9 cellular contexts compared by ENCODE assay signal in genomic region chr20:1509237-1509636, GRCh38. TPM values are rescaled to one million over a fixed set of nuclear protein-coding genes. Genes with fewer than 3 reads are reported as not detected.
DNase-seq lines count a peak whose midpoint lies in the region; ATAC-seq and TF ChIP-seq lines count a peak whose summit lies in the region.
"Had no signal": no experiment of that assay in that cellular context is flagged by ENCODE, and none has a peak within 500 bp of the region (broad histone marks: within the 10 kb centered on the region; RNA-seq: fewer than 3 reads in every experiment).

No MANE protein-coding gene starts in this region.

- peak; percentile 2 for DNase-seq in NCI-H1092 treated with DMSO at 0.1 percent for 48 hours (lab: John Stamatoyannopoulos, UW)
- DNase-seq in NCI-H1092 (lab: John Stamatoyannopoulos, UW), result no peak
- DNase-seq in NAMALWA (ENCODE audit: low spot score), result peak; percentile 70
- peak; percentile 19 to 22 for DNase-seq in activated T-cell treated with anti-CD3 and anti-CD28 coated beads, Interleukin-2, amount 50 U/mL, for 72 hours
- DNase-seq in tibial artery, result no peak
- no peak for DNase-seq in DMS79 (lab: John Stamatoyannopoulos, UW)

- peaks cover 0 to 2% (median 0%) of the 10 kb centered on the region in 4 donors for H3K27me3 ChIP-seq in liver (ENCODE audit: control insufficient read depth in 4 of 4, insufficient read depth in 4 of 4, low read length in 3 of 4)
- peaks cover 0 to 2% of the 10 kb centered on the region in 2 donors for H3K27me3 ChIP-seq in tibial artery
- H3K27me3 ChIP-seq: BLaER1 treated with 17β-estradiol and CSF1 and Interleukin-3, amounts not matched to agents 10 nM and 100 nM had no signal

- WGBS in liver, result 36% methylated on average over 9 of the region's 9 CpGs

- H3K27me3 Mint-ChIP-seq in activated T-cell treated with anti-CD3 and anti-CD28 coated beads, Interleukin-2, amount 50 U/mL, for 72 hours (ENCODE audit: low read depth), result peaks cover 22% of the 10 kb centered on the region

- H3K4me3 Mint-ChIP-seq in activated T-cell treated with anti-CD3 and anti-CD28 coated beads, Interleukin-2, amount 50 U/mL, for 72 hours, result no peak overlapping the region

- H3K36me3 ChIP-seq in liver (ENCODE audit: control insufficient read depth in 4 of 4, insufficient read depth in 3 of 4, low read depth in 1 of 4, low read length in 3 of 4) (no peaks in the 10 kb centered on the region), tibial artery (no peaks in the 10 kb centered on the region)

- H3K9me3 ChIP-seq in liver (ENCODE audit: control insufficient read depth in 4 of 4, low read length in 3 of 4) (no peaks in the 10 kb centered on the region), tibial artery (no peaks in the 10 kb centered on the region)

- peak; percentile 53 to 58 for TF ChIP-seq RAD21 in liver (IDR thresholded peaks at IDR 0.05)

- H3K27ac Mint-ChIP-seq in activated T-cell treated with anti-CD3 and anti-CD28 coated beads, Interleukin-2, amount 50 U/mL, for 72 hours, result no peak overlapping the region

- peaks cover 5 to 10% of the 10 kb centered on the region in 2 donors for H3K9me3 Mint-ChIP-seq in activated T-cell treated with anti-CD3 and anti-CD28 coated beads, Interleukin-2, amount 50 U/mL, for 72 hours

- H3K4me1 ChIP-seq in liver (ENCODE audit: control insufficient read depth in 4 of 4, insufficient read depth in 4 of 4, low read length in 3 of 4), result no peaks in the 10 kb centered on the region
- H3K4me1 ChIP-seq in tibial artery, result no peaks in the 10 kb centered on the region
- H3K4me1 ChIP-seq: BLaER1 treated with 17β-estradiol and CSF1 and Interleukin-3, amounts not matched to agents 10 nM and 100 nM had no signal

- intact Hi-C loops in tibial artery (cut with DNase I; ENCODE audit: low total_unique reads), result no loop called here

- H3K4me3 ChIP-seq in liver (ENCODE audit: low read depth in 1 of 3, low read length in 3 of 3) (no peak overlapping the region), tibial artery (no peak overlapping the region)
- H3K4me3 ChIP-seq: BLaER1 treated with 17β-estradiol and CSF1 and Interleukin-3, amounts not matched to agents 10 nM and 100 nM had no signal

- TF ChIP-seq CTCF in liver (IDR thresholded peaks at IDR 0.05; ENCODE audit: low read depth, low read length, missing input control) (peak; percentile 12), tibial artery (IDR thresholded peaks at IDR 0.05) (no peak)

- no peak overlapping the region for H3K9ac ChIP-seq in liver (ENCODE audit: low read depth in 1 of 2, low read length in 2 of 2)
- H3K9ac ChIP-seq: BLaER1 treated with 17β-estradiol and CSF1 and Interleukin-3, amounts not matched to agents 10 nM and 100 nM had no signal

- peaks cover 5 to 7% of the 10 kb centered on the region in 2 donors for H3K36me3 Mint-ChIP-seq in activated T-cell treated with anti-CD3 and anti-CD28 coated beads, Interleukin-2, amount 50 U/mL, for 72 hours (ENCODE audit: insufficient read depth in 2 of 2)

- H3K4me1 Mint-ChIP-seq in activated T-cell treated with anti-CD3 and anti-CD28 coated beads, Interleukin-2, amount 50 U/mL, for 72 hours (ENCODE audit: low read depth), result peaks cover 5% of the 10 kb centered on the region

- ATAC-seq in activated T-cell treated with anti-CD3 and anti-CD28 coated beads, Interleukin-2, amount 50 U/mL, for 72 hours (replicated peaks in 1 of 2), result peak; percentile 48 to 57
- no peak for ATAC-seq in GM19324 (IDR thresholded peaks at IDR 0.05; ENCODE audit: low FRiP score, unreplicated experiment)

- H3K27ac ChIP-seq in liver (ENCODE audit: low read depth in 1 of 2, low read length in 2 of 2) (no peak overlapping the region), tibial artery (no peak overlapping the region)
- H3K27ac ChIP-seq: BLaER1 treated with 17β-estradiol and CSF1 and Interleukin-3, amounts not matched to agents 10 nM and 100 nM had no signal

TF ChIP-seq in liver, 16 proteins besides CTCF, POLR2A, EP300 and RAD21:
- TF ChIP-seq REST (IDR thresholded peaks at IDR 0.05) (no peak), ATF3 (IDR thresholded peaks at IDR 0.05) (no peak), RXRA (IDR thresholded peaks at IDR 0.05) (no peak)

RNA-seq across cellular contexts. Expression of gene SIRPB2, which starts 18.0 kb away (rescaled TPM):
- not detected for total RNA-seq in activated T-cell treated with anti-CD3 and anti-CD28 coated beads, Interleukin-2, amount 50 U/mL, for 72 hours
- 1 to 10 TPM; 2.8 to 4.4 TPM for total RNA-seq in liver
- 1 to 10 TPM in 1 of 2 donors, under 1 TPM in 1; 0.99 to 1.5 TPM for polyA plus RNA-seq in liver

RNA-seq across cellular contexts. Expression of gene NSFL1C, which starts 42.6 kb away (rescaled TPM):
- total RNA-seq in activated T-cell treated with anti-CD3 and anti-CD28 coated beads, Interleukin-2, amount 50 U/mL, for 72 hours, result 10 to 100 TPM; 57.9 to 75.4 TPM
- 10 to 100 TPM; 13.7 to 32.5 TPM for total RNA-seq in liver
- polyA plus RNA-seq in liver, result 10 to 100 TPM; 36.9 to 49.0 TPM

RNA-seq across cellular contexts. Expression of gene SIRPD, which starts 48.3 kb away (rescaled TPM):
- not detected for total RNA-seq in activated T-cell treated with anti-CD3 and anti-CD28 coated beads, Interleukin-2, amount 50 U/mL, for 72 hours
- total RNA-seq in liver, result 1 to 10 TPM in 1 of 2 donors, not detected in 1; 1.1 TPM
- not detected for polyA plus RNA-seq in liver

Comparison
In these comparisons a context has a peak if more than half of its experiments do, and no peak if none do; other contexts are left out.
1. DNase-seq: peak in NCI-H1092 treated with DMSO at 0.1 percent for 48 hours (single experiment), NAMALWA (single experiment) and activated T-cell treated with anti-CD3 and anti-CD28 coated beads, Interleukin-2, amount 50 U/mL, for 72 hours (2 of 2); none in NCI-H1092 (single experiment), tibial artery (0 of 2) and DMS79 (single experiment).